Comparison of ENCODE assay signal across 8 cellular contexts in the genomic region with DNA sequence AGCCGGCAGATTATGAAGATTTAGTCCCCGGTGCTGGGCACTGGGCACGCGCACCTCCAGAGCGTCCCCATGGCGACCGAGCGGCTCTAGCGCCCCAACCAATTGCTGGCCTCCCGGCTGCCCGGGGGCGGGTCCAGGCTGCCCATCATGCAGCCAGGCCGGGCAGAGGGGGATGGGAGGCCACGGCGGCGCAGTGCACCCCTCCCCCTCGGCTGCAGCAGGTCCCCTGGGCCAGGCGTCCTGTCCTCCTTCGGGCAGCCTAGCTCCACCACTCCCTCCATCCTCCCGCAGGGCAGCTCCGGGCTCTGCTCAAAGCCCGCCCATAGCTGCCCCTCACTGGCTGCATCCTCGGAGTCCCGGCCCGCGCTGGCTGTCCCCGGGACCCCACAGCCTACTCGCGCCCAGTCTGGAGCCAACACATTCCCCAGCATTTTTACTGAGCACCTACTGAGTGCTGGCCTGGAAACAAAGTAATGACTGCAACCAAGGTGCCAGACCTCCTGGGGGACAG.
A peak's percentile ranks its signal among the peaks of the same experiment; 100 is the strongest.
DNase-seq lines count a peak whose midpoint lies in the region; ATAC-seq and TF ChIP-seq lines count a peak whose summit lies in the region.

No MANE protein-coding gene starts in this region.

- peak overlapping the region; percentile 84 for H3K4me2 ChIP-seq in parathyroid adenoma (ENCODE audit: low read length)

- H3K4me1 ChIP-seq in HUES6 (ENCODE audit: control insufficient read depth, insufficient read depth, low read length) = peaks cover 17% of the 10 kb centered on the region
- peaks cover 15% of the 10 kb centered on the region for H3K4me1 ChIP-seq in cardiac muscle cell (ENCODE audit: low read depth)
- no peaks in the 10 kb centered on the region for H3K4me1 ChIP-seq in parathyroid adenoma

- DNase-seq in COLO829 (ENCODE audit: low spot score) = peak; percentile 45
- DNase-seq in cardiac muscle cell (ENCODE audit: low read depth in 1 of 2, low spot score in 1 of 2) = peak; percentile 75 to 95
- no peak for DNase-seq in NCI-H345 treated with DMSO at 0.1 percent for 48 hours (lab: John Stamatoyannopoulos, UW; ENCODE audit: unreplicated experiment)
- no peak for DNase-seq in lower leg skin (ENCODE audit: low spot score in 2 of 2)

- H3K27me3 ChIP-seq in HUES6 (ENCODE audit: control insufficient read depth, insufficient read depth, low read length) = no peaks in the 10 kb centered on the region
- no peaks in the 10 kb centered on the region for H3K27me3 ChIP-seq in cardiac muscle cell
- H3K27me3 ChIP-seq in parathyroid adenoma (ENCODE audit: control insufficient read depth, insufficient read depth, low read length) = no peaks in the 10 kb centered on the region

- no peak for TF ChIP-seq POLR2A in lower leg skin (IDR thresholded peaks at IDR 0.05)

- H3K9ac ChIP-seq in HUES6 (ENCODE audit: low read length) = peak overlapping the region; percentile 76
- no peak overlapping the region for H3K9ac ChIP-seq in parathyroid adenoma

- H3K36me3 ChIP-seq in HUES6 (ENCODE audit: control insufficient read depth, insufficient read depth, low read length) (peaks cover 37% of the 10 kb centered on the region), cardiac muscle cell (peaks cover 9% of the 10 kb centered on the region), parathyroid adenoma (ENCODE audit: control insufficient read depth, insufficient read depth, low read length) (no peaks in the 10 kb centered on the region)

- 15 to 16% methylated on average over 11 to 28 of the region's 29 CpGs for WGBS in lower leg skin, 2 donors

- H3K27ac ChIP-seq in HUES6 (ENCODE audit: low read depth, low read length) (peak overlapping the region; percentile 74; the same call in 1 of the 2 replicates), cardiac muscle cell (peak overlapping the region; percentile 90), parathyroid adenoma (no peak overlapping the region)

- TF ChIP-seq CTCF in WI38 (IDR thresholded peaks at IDR 0.05; ENCODE audit: low read depth, low read length) (no peak), cardiac muscle cell (IDR thresholded peaks at IDR 0.05; ENCODE audit: low read depth, low read length) (no peak), parathyroid adenoma (IDR thresholded peaks at IDR 0.05) (no peak), lower leg skin (IDR thresholded peaks at IDR 0.05) (no peak)

- H3K9me3 ChIP-seq in HUES6 (ENCODE audit: control insufficient read depth, insufficient read depth, low read depth, low read length) (no peaks in the 10 kb centered on the region), cardiac muscle cell (ENCODE audit: low read depth) (no peaks in the 10 kb centered on the region), parathyroid adenoma (ENCODE audit: control insufficient read depth, low read length) (no peaks in the 10 kb centered on the region)

- H3K4me3 ChIP-seq in HUES6 (ENCODE audit: low read depth, low read length) = peak overlapping the region; percentile 70
- peak overlapping the region; percentile 49 for H3K4me3 ChIP-seq in WI38 (ENCODE audit: low read depth, low read length)
- peak overlapping the region; percentile 38 for H3K4me3 ChIP-seq in cardiac muscle cell
- H3K4me3 ChIP-seq in parathyroid adenoma (ENCODE audit: low read depth, low read length) = peak overlapping the region; percentile 40
- H3K4me3 ChIP-seq in lower leg skin (ENCODE audit: low read depth, poor library complexity, severe bottlenecking) = no peak overlapping the region

- peak overlapping the region; percentile 59 for H2AFZ ChIP-seq in parathyroid adenoma

- intact Hi-C loops in lower leg skin (cut with DNase I; ENCODE audit: low total_unique reads) = no loop called here

- H3K79me2 ChIP-seq in parathyroid adenoma = peaks cover 3% of the 10 kb centered on the region

- no peak for ATAC-seq in HG02870 (IDR thresholded peaks at IDR 0.05; ENCODE audit: unreplicated experiment)

Comparison
In these comparisons a context has a peak if more than half of its experiments do, and no peak if none do; other contexts are left out.
1. DNase-seq: peak in COLO829 (single experiment) and cardiac muscle cell (2 of 2); none in NCI-H345 treated with DMSO at 0.1 percent for 48 hours (single experiment) and lower leg skin (0 of 2).